Comparison of ENCODE assay signal across 13 cellular contexts in genomic region chr12:95300286-95300685, GRCh38.
"Had no signal": no experiment of that assay in that cellular context is flagged by ENCODE, and none has a peak within 500 bp of the region (broad histone marks: within the 10 kb centered on the region; RNA-seq: fewer than 3 reads in every experiment).

No MANE protein-coding gene starts in this region.

- H3K4me1 ChIP-seq: testis had no signal

- H3K36me3 ChIP-seq: ovary had no signal

- H3K9me3 Mint-ChIP-seq: activated naive CD4-positive, alpha-beta T cell treated with anti-CD3 and anti-CD28 coated beads, Interleukin-2, amount 50 U/mL, for 24 hours; activated T-cell treated with anti-CD3 and anti-CD28 coated beads, Interleukin-2, amount 50 U/mL, for 4 hours; effector memory CD8-positive, alpha-beta T cell; naive thymus-derived CD8-positive, alpha-beta T cell; stimulated activated memory B cell treated with anti-CD40 and anti-IgM and Interleukin-4, amounts not matched to agents 10 μg/mL and 1 μg/mL and 100 μg/mL, for 72 hours had no signal

- H3K4me2 ChIP-seq: hepatocyte had no signal

- H3K27ac ChIP-seq: hepatocyte, ovary, testis, upper lobe of left lung had no signal

- H3K27me3 ChIP-seq: hepatocyte, ovary, testis, upper lobe of left lung had no signal

- H3K4me1 Mint-ChIP-seq: stimulated activated memory B cell treated with anti-CD40 and anti-IgM and Interleukin-4, amounts not matched to agents 10 μg/mL and 1 μg/mL and 100 μg/mL, for 72 hours had no signal

- ATAC-seq: activated T-cell treated with anti-CD3 and anti-CD28 coated beads, Interleukin-2, amount 50 U/mL, for 4 hours; effector memory CD8-positive, alpha-beta T cell; naive thymus-derived CD8-positive, alpha-beta T cell; sciatic nerve; stimulated activated memory B cell treated with anti-CD40 and anti-IgM and Interleukin-4, amounts not matched to agents 10 μg/mL and 1 μg/mL and 100 μg/mL, for 72 hours had no signal

- H2AFZ ChIP-seq: hepatocyte had no signal

- H3K4me3 Mint-ChIP-seq: activated naive CD4-positive, alpha-beta T cell treated with anti-CD3 and anti-CD28 coated beads, Interleukin-2, amount 50 U/mL, for 24 hours; activated T-cell treated with anti-CD3 and anti-CD28 coated beads, Interleukin-2, amount 50 U/mL, for 4 hours; effector memory CD8-positive, alpha-beta T cell; naive thymus-derived CD8-positive, alpha-beta T cell; stimulated activated memory B cell treated with anti-CD40 and anti-IgM and Interleukin-4, amounts not matched to agents 10 μg/mL and 1 μg/mL and 100 μg/mL, for 72 hours had no signal

- H3K4me3 ChIP-seq: hepatocyte, ovary, testis, upper lobe of left lung had no signal

- H3K9me3 ChIP-seq: ovary, testis, upper lobe of left lung had no signal

- DNase-seq: activated CD4-positive, alpha-beta T cell treated with anti-CD3 and anti-CD28 coated beads, Interleukin-2, amount 50 U/mL, for 48 hours; activated T-cell treated with anti-CD3 and anti-CD28 coated beads, Interleukin-2, amount 50 U/mL, for 4 hours; effector memory CD8-positive, alpha-beta T cell; mesenchymal stem cell; naive thymus-derived CD8-positive, alpha-beta T cell; ovary; stimulated activated CD4-positive, alpha-beta T cell treated with anti-CD3 and anti-CD28 coated beads, Interleukin-4, amount 100 ng/mL, for 4 hours; testis; upper lobe of left lung had no signal

- H3K27me3 Mint-ChIP-seq: activated naive CD4-positive, alpha-beta T cell treated with anti-CD3 and anti-CD28 coated beads, Interleukin-2, amount 50 U/mL, for 24 hours; effector memory CD8-positive, alpha-beta T cell; naive thymus-derived CD8-positive, alpha-beta T cell; stimulated activated memory B cell treated with anti-CD40 and anti-IgM and Interleukin-4, amounts not matched to agents 10 μg/mL and 1 μg/mL and 100 μg/mL, for 72 hours had no signal

- H3K27ac Mint-ChIP-seq: activated naive CD4-positive, alpha-beta T cell treated with anti-CD3 and anti-CD28 coated beads, Interleukin-2, amount 50 U/mL, for 24 hours; effector memory CD8-positive, alpha-beta T cell; naive thymus-derived CD8-positive, alpha-beta T cell; stimulated activated memory B cell treated with anti-CD40 and anti-IgM and Interleukin-4, amounts not matched to agents 10 μg/mL and 1 μg/mL and 100 μg/mL, for 72 hours had no signal
